29 cellular contexts compared by ENCODE assay signal in the genomic region with DNA sequence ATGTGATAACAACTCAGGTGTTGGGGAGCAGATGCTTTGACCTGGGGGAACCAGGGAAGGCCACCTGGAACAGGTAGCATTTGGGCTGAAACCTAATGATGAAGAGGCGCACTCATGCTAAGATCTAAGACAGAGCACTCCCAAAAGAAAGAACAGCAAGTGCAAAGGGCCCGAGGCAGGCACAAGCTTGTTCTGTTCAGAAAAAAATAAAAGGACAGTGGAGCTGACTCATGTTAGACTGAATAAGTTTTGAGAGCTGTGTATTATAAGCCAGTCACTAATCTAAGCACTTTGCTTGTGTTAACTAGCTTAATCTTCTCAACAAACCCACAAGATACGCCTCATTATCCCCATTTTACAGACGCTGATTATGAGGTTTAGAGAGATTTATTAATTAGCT.
A peak's percentile ranks its signal among the peaks of the same experiment; 100 is the strongest.
DNase-seq lines count a peak whose midpoint lies in the region; ATAC-seq, FAIRE-seq and TF ChIP-seq lines count a peak whose summit lies in the region.
"Had no signal": no experiment of that assay in that cellular context is flagged by ENCODE, and none has a peak within 500 bp of the region (broad histone marks: within the 10 kb centered on the region; RNA-seq: fewer than 3 reads in every experiment).

No MANE protein-coding gene starts in this region.

- H4K20me1 ChIP-seq in keratinocyte (ENCODE audit: control insufficient read depth, extremely low read depth, insufficient read depth, low read length) = no peaks in the 10 kb centered on the region
- no peaks in the 10 kb centered on the region for H4K20me1 ChIP-seq in HepG2 (ENCODE audit: insufficient read depth, low read length)
- no peaks in the 10 kb centered on the region for H4K20me1 ChIP-seq in mammary epithelial cell (ENCODE audit: insufficient read depth, low read length)
- H4K20me1 ChIP-seq: BLaER1 had no signal

- H3K79me2 ChIP-seq in keratinocyte (ENCODE audit: control insufficient read depth, insufficient read depth, low read length) (no peaks in the 10 kb centered on the region), HepG2 (ENCODE audit: insufficient read depth, low read length) (no peaks in the 10 kb centered on the region), mammary epithelial cell (ENCODE audit: insufficient read depth, low read length) (no peaks in the 10 kb centered on the region)

- intact Hi-C loops in HepG2 (cut with micrococcal nuclease; ENCODE audit: unreplicated experiment) (no loop called here), transverse colon (cut with DNase I; ENCODE audit: low total_unique reads) (no loop called here), mammary epithelial cell (cut with micrococcal nuclease) (no loop called here)

- no peak overlapping the region for H3K27ac Mint-ChIP-seq in endodermal cell
- H3K27ac Mint-ChIP-seq: CD14-positive monocyte; CD4-positive, alpha-beta memory T cell; CD4-positive, CD25-positive, alpha-beta regulatory T cell; CD8-positive, alpha-beta memory T cell had no signal

- H3K4me1 Mint-ChIP-seq in endodermal cell = no peaks in the 10 kb centered on the region
- H3K4me1 Mint-ChIP-seq: CD14-positive monocyte; CD4-positive, alpha-beta memory T cell; CD4-positive, CD25-positive, alpha-beta regulatory T cell; CD8-positive, alpha-beta memory T cell had no signal

- TF ChIP-seq RAD21 in HepG2 (CRISPR knock-in tag; IDR thresholded peaks at IDR 0.05) = no peak

- no peak overlapping the region for H3K4me3 ChIP-seq in RWPE2 (ENCODE audit: severe bottlenecking)
- no peak overlapping the region for H3K4me3 ChIP-seq in endodermal cell (ENCODE audit: low read length)
- no peak overlapping the region for H3K4me3 ChIP-seq in keratinocyte (ENCODE audit: control insufficient read depth in 2 of 3, extremely low read depth in 1 of 3, insufficient read depth in 2 of 3, low read depth in 1 of 3, low read length in 3 of 3)
- no peak overlapping the region for H3K4me3 ChIP-seq in HepG2 (replicated peaks in 1 of 3; ENCODE audit: insufficient read depth in 1 of 3, low read depth in 2 of 3, low read length in 3 of 3)
- no peak overlapping the region for H3K4me3 ChIP-seq in transverse colon
- H3K4me3 ChIP-seq in mammary epithelial cell (replicated peaks in 1 of 3; ENCODE audit: insufficient read depth in 1 of 3, low read depth in 2 of 3, low read length in 3 of 3) = no peak overlapping the region
- H3K4me3 ChIP-seq: BLaER1, GM12878 had no signal

- no peak overlapping the region for H3K4me2 ChIP-seq in keratinocyte (ENCODE audit: control insufficient read depth, extremely low read depth, insufficient read depth, low read depth, low read length)
- no peak overlapping the region for H3K4me2 ChIP-seq in HepG2 (ENCODE audit: low read depth, low read length)
- H3K4me2 ChIP-seq in mammary epithelial cell (ENCODE audit: insufficient read depth, low read depth, low read length) = no peak overlapping the region
- H3K4me2 ChIP-seq: BLaER1 had no signal

- H3K9ac ChIP-seq in endodermal cell (ENCODE audit: extremely low read depth, low read length, poor library complexity, severe bottlenecking) (no peak overlapping the region), keratinocyte (ENCODE audit: control insufficient read depth, extremely low read depth, insufficient read depth, low read length) (no peak overlapping the region), HepG2 (ENCODE audit: insufficient read depth, low read depth, low read length) (no peak overlapping the region), mammary epithelial cell (ENCODE audit: insufficient read depth, low read length) (no peak overlapping the region)
- H3K9ac ChIP-seq: BLaER1 had no signal

- H3K9me3 ChIP-seq in RWPE2 (ENCODE audit: severe bottlenecking) = no peaks in the 10 kb centered on the region
- H3K9me3 ChIP-seq in endodermal cell (ENCODE audit: control insufficient read depth, low read length) = no peaks in the 10 kb centered on the region
- no peaks in the 10 kb centered on the region for H3K9me3 ChIP-seq in keratinocyte (ENCODE audit: control insufficient read depth, low read depth, low read length)
- H3K9me3 ChIP-seq in HepG2 (ENCODE audit: low read length) = 0 out of 2 replicates have a peak, but pooled peaks cover under 1% of the 10 kb centered on the region
- H3K9me3 ChIP-seq in transverse colon = no peaks in the 10 kb centered on the region
- no peaks in the 10 kb centered on the region for H3K9me3 ChIP-seq in mammary epithelial cell (replicated peaks; ENCODE audit: insufficient read depth, low read length)
- H3K9me3 ChIP-seq: BE2C, BLaER1 had no signal

- peak; percentile 86 for FAIRE-seq in keratinocyte (lab: Jason Lieb, UNC)
- no peak for FAIRE-seq in HepG2 (lab: Jason Lieb, UNC)
- FAIRE-seq: A204.1, GM12878, GM12892, GM18507 had no signal

- dilution Hi-C loops in keratinocyte (cut with MboI; ENCODE audit: extremely low pct_ligation_motif_present, low sequenced_read_pairs) = no loop called here
- dilution Hi-C loops in mammary epithelial cell (cut with HindIII; ENCODE audit: low sequenced_read_pairs) = no loop called here

- H3K9me1 ChIP-seq in keratinocyte (ENCODE audit: control insufficient read depth, extremely low read depth, insufficient read depth, low read length) = no peaks in the 10 kb centered on the region

- H3K9me3 Mint-ChIP-seq in endodermal cell = no peaks in the 10 kb centered on the region

- H3K36me3 Mint-ChIP-seq in endodermal cell (ENCODE audit: low read depth) = no peaks in the 10 kb centered on the region
- H3K36me3 Mint-ChIP-seq: CD14-positive monocyte; CD4-positive, alpha-beta memory T cell; CD4-positive, CD25-positive, alpha-beta regulatory T cell had no signal

- no peaks in the 10 kb centered on the region for H3K27me3 ChIP-seq in RWPE2 (ENCODE audit: insufficient read depth, poor library complexity, severe bottlenecking)
- no peaks in the 10 kb centered on the region for H3K27me3 ChIP-seq in endodermal cell (ENCODE audit: control insufficient read depth, insufficient read depth, low read length, poor library complexity, severe bottlenecking)
- no peaks in the 10 kb centered on the region for H3K27me3 ChIP-seq in keratinocyte (ENCODE audit: control insufficient read depth, extremely low read depth, insufficient read depth, low read length)
- H3K27me3 ChIP-seq in HepG2 (ENCODE audit: control insufficient read depth in 1 of 2, insufficient read depth in 2 of 2, low read length in 2 of 2) = no peaks in the 10 kb centered on the region
- H3K27me3 ChIP-seq in transverse colon = no peaks in the 10 kb centered on the region
- no peaks in the 10 kb centered on the region for H3K27me3 ChIP-seq in mammary epithelial cell (ENCODE audit: insufficient read depth, low read length)
- H3K27me3 ChIP-seq: BE2C, BLaER1 had no signal

- in situ Hi-C loops in HepG2 (cut with HindIII; ENCODE audit: extremely low pct_ligation_motif_present, low pct_unique_long_range_greater_than_20kb) (no loop called here), transverse colon (cut with MboI; ENCODE audit: low pct_ligation_motif_present in 1 of 4, low pct_unique_long_range_greater_than_20kb in 1 of 4, low sequenced_read_pairs in 3 of 4) (no loop called here), mammary epithelial cell (cut with MboI; ENCODE audit: low sequenced_read_pairs in 2 of 2) (no loop called here)

- no peak overlapping the region for H2AFZ ChIP-seq in keratinocyte (ENCODE audit: control insufficient read depth, low read length)
- no peak overlapping the region for H2AFZ ChIP-seq in HepG2 (ENCODE audit: low read length)
- H2AFZ ChIP-seq in mammary epithelial cell (ENCODE audit: low read depth, low read length) = no peak overlapping the region

- ATAC-seq in RWPE2 (ENCODE audit: low read depth) = no peak
- peak; percentile 51 for ATAC-seq in esophagus mucosa
- no peak for ATAC-seq in HepG2
- ATAC-seq: GM12878 had no signal

- no TSS peak for BruUV-seq in HepG2 (replicated peaks; lab: Mats Ljungman, UMichigan)
- BruUV-seq in mammary epithelial cell (replicated peaks; lab: Mats Ljungman, UMichigan) = no TSS peak

- TF ChIP-seq CTCF in RWPE2 (IDR thresholded peaks at IDR 0.05; ENCODE audit: poor library complexity, severe bottlenecking) = no peak
- TF ChIP-seq CTCF in endodermal cell (conservative IDR thresholded peaks at IDR 0.05) = no peak
- no peak for TF ChIP-seq CTCF in keratinocyte (optimal IDR thresholded peaks at IDR 0.05 in 1 of 3, IDR thresholded peaks at IDR 0.05 in 1 of 3, conservative IDR thresholded peaks at IDR 0.05 in 1 of 3; ENCODE audit: extremely low read depth in 1 of 3, insufficient read depth in 2 of 3, low read length in 3 of 3)
- no peak for TF ChIP-seq CTCF in HepG2 (CRISPR knock-in tag; IDR thresholded peaks at IDR 0.05)
- TF ChIP-seq CTCF in transverse colon (IDR thresholded peaks at IDR 0.05) = no peak
- no peak for TF ChIP-seq CTCF in mammary epithelial cell (conservative IDR thresholded peaks at IDR 0.05 in 1 of 2, IDR thresholded peaks at IDR 0.05 in 1 of 2; ENCODE audit: extremely low read depth in 1 of 2, insufficient read depth in 1 of 2, low read depth in 1 of 2, low read length in 2 of 2)

- no peaks in the 10 kb centered on the region for H3K4me1 ChIP-seq in RWPE2 (ENCODE audit: insufficient read depth, poor library complexity, severe bottlenecking)
- H3K4me1 ChIP-seq in endodermal cell (ENCODE audit: control insufficient read depth, insufficient read depth, low read length) = no peaks in the 10 kb centered on the region
- peaks cover 12% of the 10 kb centered on the region for H3K4me1 ChIP-seq in keratinocyte (ENCODE audit: control insufficient read depth, extremely low read depth, insufficient read depth, low read length)
- H3K4me1 ChIP-seq in HepG2 (ENCODE audit: insufficient read depth, low read length) = no peaks in the 10 kb centered on the region
- peaks cover 0 to 3% (median 0%) of the 10 kb centered on the region in 4 donors for H3K4me1 ChIP-seq in transverse colon
- H3K4me1 ChIP-seq in mammary epithelial cell (ENCODE audit: insufficient read depth, low read length) = no peaks in the 10 kb centered on the region
- H3K4me1 ChIP-seq: BE2C, BLaER1 had no signal

- WGBS in endodermal cell (ENCODE audit: insufficient coverage in 1 of 2, insufficient read length in 1 of 2), 2 experiments = 83 to 94% methylated on average over 2 to 4 of the region's 4 CpGs
- WGBS in HepG2 (ENCODE audit: low lambda C conversion rate) = 28% methylated on average over 4 of the region's 4 CpGs
- WGBS in transverse colon (ENCODE audit: low coverage in 1 of 2), 2 donors = 66 to 85% methylated on average over 4 of the region's 4 CpGs
- 98% methylated on average over 4 of the region's 4 CpGs for WGBS in mammary epithelial cell (ENCODE audit: low coverage, missing lambda C conversion rate)

- POLR2A ChIA-PET in HepG2 (lab: Yijun Ruan, JAX) = no interaction called here

- CTCF ChIA-PET in HepG2 (lab: Yijun Ruan, JAX; ENCODE audit: low intra/inter-chr PET ratio, low total read pairs) (no interaction called here), mammary epithelial cell (lab: Charles Lee; ENCODE audit: low non-redundant PET) (no interaction called here)

- H3K4me3 Mint-ChIP-seq in endodermal cell = no peak overlapping the region
- H3K4me3 Mint-ChIP-seq: CD14-positive monocyte; CD4-positive, alpha-beta memory T cell; CD4-positive, CD25-positive, alpha-beta regulatory T cell; CD8-positive, alpha-beta memory T cell had no signal

- H3K27ac ChIP-seq in RWPE2 (ENCODE audit: poor library complexity, severe bottlenecking) (no peak overlapping the region), endodermal cell (ENCODE audit: low read depth, low read length) (no peak overlapping the region), keratinocyte (ENCODE audit: control insufficient read depth, insufficient read depth, low read length) (no peak overlapping the region), HepG2 (ENCODE audit: extremely low read length, insufficient read depth, low read length) (no peak overlapping the region), transverse colon (no peak overlapping the region), mammary epithelial cell (ENCODE audit: insufficient read depth, low read depth, low read length) (no peak overlapping the region)
- H3K27ac ChIP-seq: BLaER1 had no signal

- no peak for TF ChIP-seq POLR2A in HepG2 (IDR thresholded peaks at IDR 0.05; ENCODE audit: insufficient read depth in 1 of 2, low read depth in 2 of 2, low read length in 2 of 2)
- no peak for TF ChIP-seq POLR2A in transverse colon (IDR thresholded peaks at IDR 0.05)

- peak; percentile 4 for DNase-seq in RWPE2 (ENCODE audit: low spot score)
- peak; percentile 16 for DNase-seq in endodermal cell
- no peak for DNase-seq in keratinocyte (ENCODE audit: low read depth, low spot score)
- DNase-seq in NCI-H524 (lab: John Stamatoyannopoulos, UW) = no peak
- DNase-seq in HepG2 (ENCODE audit: low spot score) = no peak
- no peak for DNase-seq in transverse colon
- no peak for DNase-seq in mammary epithelial cell
- DNase-seq: 8988T; ACHN; BE2C; C1 segment of cervical spinal cord; CD4-positive, alpha-beta memory T cell; CD4-positive, CD25-positive, alpha-beta regulatory T cell; CD8-positive, alpha-beta memory T cell; COR-L47; DMS 273 treated with DMSO at 0.1 percent for 48 hours; DMS153; DMS53; DMS79; DND-41; EL; GDM1 had no signal

- H3K27me3 Mint-ChIP-seq in endodermal cell (ENCODE audit: insufficient read depth) = peaks cover 4% of the 10 kb centered on the region

- TF ChIP-seq EP300 in HepG2 (IDR thresholded peaks at IDR 0.05; ENCODE audit: low read depth in 2 of 2, low read length in 2 of 2) (no peak), HepG2 (CRISPR knock-in tag; IDR thresholded peaks at IDR 0.05; ENCODE audit: borderline replicate concordance) (no peak), transverse colon (IDR thresholded peaks at IDR 0.05; ENCODE audit: low read depth) (no peak)

- H3K36me3 ChIP-seq in RWPE2 (ENCODE audit: low read depth) = no peaks in the 10 kb centered on the region
- no peaks in the 10 kb centered on the region for H3K36me3 ChIP-seq in endodermal cell (ENCODE audit: control insufficient read depth, insufficient read depth, low read length)
- H3K36me3 ChIP-seq in keratinocyte (ENCODE audit: control insufficient read depth in 2 of 2, extremely low read depth in 1 of 2, insufficient read depth in 2 of 2, low read length in 2 of 2) = no peaks in the 10 kb centered on the region
- H3K36me3 ChIP-seq in HepG2 (replicated peaks in 1 of 2; ENCODE audit: control insufficient read depth in 1 of 2, insufficient read depth in 2 of 2, low read length in 2 of 2) = no peaks in the 10 kb centered on the region
- no peaks in the 10 kb centered on the region for H3K36me3 ChIP-seq in transverse colon
- no peaks in the 10 kb centered on the region for H3K36me3 ChIP-seq in mammary epithelial cell (ENCODE audit: insufficient read depth, low read length)
- H3K36me3 ChIP-seq: BE2C, BLaER1 had no signal

Comparison
In these comparisons a context has a peak if more than half of its experiments do, and no peak if none do; other contexts are left out.
1. DNase-seq: peak in RWPE2 (single experiment) and endodermal cell (single experiment); none in keratinocyte (single experiment), NCI-H524 (0 of 2), HepG2 (single experiment), transverse colon (single experiment) and mammary epithelial cell (single experiment).